21 cellular contexts compared by ENCODE assay signal in the genomic region with DNA sequence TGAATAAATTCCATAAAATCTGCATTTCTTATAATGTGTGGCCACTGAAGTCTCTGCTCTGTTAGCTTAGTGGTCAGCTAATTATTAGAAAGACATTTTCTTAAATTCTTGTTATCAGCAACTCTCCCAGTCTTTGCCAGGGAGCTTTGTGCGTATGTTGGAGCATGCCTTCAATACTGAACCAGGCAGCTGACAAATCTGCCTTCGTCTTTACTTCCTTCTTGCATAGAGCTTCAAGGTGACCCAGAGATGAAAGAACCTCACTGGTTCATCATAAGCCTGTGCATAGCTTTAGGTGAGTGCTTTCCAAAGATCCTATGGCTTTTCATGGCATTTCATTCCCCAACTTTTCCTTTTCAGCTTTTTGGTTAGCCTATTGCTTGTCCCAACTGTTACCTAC.
"Had no signal": no experiment of that assay in that cellular context is flagged by ENCODE, and none has a peak within 500 bp of the region (broad histone marks: within the 10 kb centered on the region; RNA-seq: fewer than 3 reads in every experiment).

No MANE protein-coding gene starts in this region.

- H3K9me3 Mint-ChIP-seq: immature natural killer cell, natural killer cell had no signal

- H3K4me3 Mint-ChIP-seq: activated B cell treated with CpG ODN at 0.5 μM for 24 hours; activated naive CD8-positive, alpha-beta T cell treated with anti-CD3 and anti-CD28 coated beads for 36 hours; immature natural killer cell; mesothelial cell of epicardium; natural killer cell had no signal

- H3K36me3 Mint-ChIP-seq: activated naive CD8-positive, alpha-beta T cell treated with anti-CD3 and anti-CD28 coated beads for 36 hours; mesothelial cell of epicardium; natural killer cell had no signal

- ATAC-seq: left lobe of liver, lower lobe of right lung, natural killer cell had no signal

- H3K4me1 Mint-ChIP-seq: activated naive CD8-positive, alpha-beta T cell treated with anti-CD3 and anti-CD28 coated beads for 36 hours; immature natural killer cell; mesothelial cell of epicardium; natural killer cell had no signal

- DNase-seq: activated B cell treated with CpG ODN at 0.5 μM for 24 hours; activated CD4-positive, alpha-beta T cell treated with anti-CD3 and anti-CD28 coated beads for 4 hours; activated CD4-positive, alpha-beta T cell treated with anti-CD3 and anti-CD28 coated beads, Interleukin-2, amount 50 U/mL, for 48 hours; activated CD8-positive, alpha-beta memory T cell treated with anti-CD3 and anti-CD28 coated beads, Interleukin-2, amount 50 U/mL, for 48 hours; activated naive CD4-positive, alpha-beta T cell treated with Interleukin-2 at 50 U/mL for 16 hours; activated naive CD8-positive, alpha-beta T cell treated with anti-CD3 and anti-CD28 coated beads for 36 hours; activated T-cell treated with anti-CD3 and anti-CD28 coated beads, Interleukin-2, amount 50 U/mL, for 48 hours; central memory CD4-positive, alpha-beta T cell; dermis blood vessel endothelial cell; effector CD8-positive, alpha-beta T cell; foreskin melanocyte; glutamatergic neuron; immature natural killer cell; lower lobe of right lung; natural killer cell; spleen; stimulated activated CD4-positive, alpha-beta T cell treated with anti-CD3 and anti-CD28 coated beads, Interleukin-4, amount 100 ng/mL, for 1 hour; stimulated activated naive CD4-positive, alpha-beta T cell treated with Interleukin-2 at 50 U/mL for 16 hours; upper lobe of left lung had no signal

- H3K27ac Mint-ChIP-seq: activated naive CD8-positive, alpha-beta T cell treated with anti-CD3 and anti-CD28 coated beads for 36 hours; immature natural killer cell; mesothelial cell of epicardium; natural killer cell had no signal

- H3K27me3 Mint-ChIP-seq: activated B cell treated with CpG ODN at 0.5 μM for 24 hours had no signal
